16 cellular contexts compared by ENCODE assay signal in the genomic region with DNA sequence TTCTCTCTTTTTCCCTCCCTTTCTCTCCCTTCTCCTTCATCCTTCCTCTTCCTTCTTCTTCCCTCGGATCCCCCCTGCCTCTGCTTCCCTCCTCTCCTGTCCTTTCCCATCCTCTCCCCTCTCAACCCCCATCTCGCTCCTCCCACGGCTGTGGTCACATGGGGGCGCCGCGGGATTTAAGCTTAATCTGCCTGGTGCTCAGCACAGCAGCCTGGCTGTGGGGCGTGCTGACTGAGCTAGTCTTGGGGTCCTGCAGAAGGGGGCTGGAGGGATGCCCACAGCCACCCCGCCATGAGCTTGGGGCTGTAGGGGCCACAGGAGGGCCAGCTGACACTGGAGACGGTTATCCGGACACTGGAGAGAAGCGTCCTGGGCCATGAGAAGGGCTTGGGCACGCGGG. TPM values are rescaled to one million over a fixed set of nuclear protein-coding genes. Genes with fewer than 3 reads are reported as not detected.
DNase-seq lines count a peak whose midpoint lies in the region; ATAC-seq and TF ChIP-seq lines count a peak whose summit lies in the region.
"Had no signal": no experiment of that assay in that cellular context is flagged by ENCODE, and none has a peak within 500 bp of the region (broad histone marks: within the 10 kb centered on the region; RNA-seq: fewer than 3 reads in every experiment).

No MANE protein-coding gene starts in this region.

- no peaks in the 10 kb centered on the region for H4K20me1 ChIP-seq in SK-N-SH (ENCODE audit: insufficient read depth)
- H4K20me1 ChIP-seq: BLaER1 had no signal

- no peak overlapping the region for H2AK5ac ChIP-seq in trophoblast cell (ENCODE audit: low read length)

- H2AFZ ChIP-seq in SK-N-SH (ENCODE audit: low read depth) (no peak overlapping the region), trophoblast cell (ENCODE audit: insufficient read depth, low read length, poor library complexity) (no peak overlapping the region)

- ATAC-seq in SK-N-SH treated with all-trans-retinoic acid at 6 μM for 48 hours (no peak), foreskin keratinocyte (no peak)
- ATAC-seq: A549 had no signal

- DNase-seq in SK-N-SH (peak; percentile 26), H7 (peak; percentile 46), WERI-Rb-1 (peak; percentile 31), trophoblast cell (no peak), A673 (ENCODE audit: low spot score) (no peak), Peyer's patch (no peak), foreskin keratinocyte (no peak)
- DNase-seq: Caco-2; CD8-positive, alpha-beta memory T cell; DMS 273 treated with DMSO at 0.1 percent for 48 hours; DMS79 treated with DMSO at 0.1 percent for 48 hours; EL; KBM-7 had no signal

- H3K4me3 ChIP-seq in SK-N-SH (ENCODE audit: low read depth in 2 of 2, low read length in 1 of 2) (no peak overlapping the region; a peak in 1 of 4 replicates), H7 (ENCODE audit: insufficient read depth, low read depth, low read length) (no peak overlapping the region), WERI-Rb-1 (ENCODE audit: low read depth, low read length) (no peak overlapping the region), trophoblast cell (ENCODE audit: low read depth, low read length) (no peak overlapping the region), A673 (ENCODE audit: low read depth, low read length, poor library complexity, severe bottlenecking) (no peak overlapping the region), Peyer's patch (no peak overlapping the region)
- H3K4me3 ChIP-seq: A549, BLaER1 had no signal

- H3K27me3 ChIP-seq in SK-N-SH (ENCODE audit: insufficient read depth) (peaks cover 6% of the 10 kb centered on the region; the same call in 1 of the 2 replicates), H7 (ENCODE audit: control insufficient read depth, insufficient read depth, low read length) (no peaks in the 10 kb centered on the region), WERI-Rb-1 (ENCODE audit: insufficient read depth, low read depth, severe bottlenecking) (peaks cover 21% of the 10 kb centered on the region), trophoblast cell (ENCODE audit: insufficient read depth, low read length) (no peaks in the 10 kb centered on the region), A673 (replicated peaks; ENCODE audit: insufficient read depth, low read depth, low read length, poor library complexity) (no peaks in the 10 kb centered on the region), Peyer's patch (no peaks in the 10 kb centered on the region), foreskin keratinocyte (no peaks in the 10 kb centered on the region)

- H2BK5ac ChIP-seq in trophoblast cell (ENCODE audit: low read depth, low read length, poor library complexity), result no peak overlapping the region

- intact Hi-C loops in A673 (cut with micrococcal nuclease; ENCODE audit: unreplicated experiment), result no loop called here

- TF ChIP-seq EP300 in SK-N-SH (IDR thresholded peaks at IDR 0.05; ENCODE audit: borderline replicate concordance in 1 of 2, low read depth in 1 of 2, low read length in 1 of 2), result no peak

- H3K27ac ChIP-seq in SK-N-SH (ENCODE audit: low read depth in 2 of 2, low read length in 1 of 2) (no peak overlapping the region), WERI-Rb-1 (no peak overlapping the region), trophoblast cell (ENCODE audit: low read depth, low read length) (no peak overlapping the region), A673 (ENCODE audit: low read depth, low read length, poor library complexity, severe bottlenecking) (no peak overlapping the region), Peyer's patch (no peak overlapping the region), foreskin keratinocyte (no peak overlapping the region)
- H3K27ac ChIP-seq: A549, BLaER1 had no signal

- POLR2A ChIA-PET in SK-N-SH (lab: Yijun Ruan, JAX) (no interaction called here), A673 (lab: Charles Lee; ENCODE audit: low non-redundant PET) (no interaction called here)

- H3K4me1 ChIP-seq in SK-N-SH (ENCODE audit: control insufficient read depth in 1 of 2, insufficient read depth in 2 of 2, low read depth in 1 of 2, low read length in 1 of 2) (no peaks in the 10 kb centered on the region; a peak in 1 of 4 replicates), trophoblast cell (ENCODE audit: control insufficient read depth in 1 of 2, insufficient read depth in 2 of 2, low read length in 2 of 2) (no peaks in the 10 kb centered on the region), A673 (ENCODE audit: insufficient read depth, low read length, poor library complexity, severe bottlenecking) (no peaks in the 10 kb centered on the region), Peyer's patch (no peaks in the 10 kb centered on the region), foreskin keratinocyte (no peaks in the 10 kb centered on the region)
- H3K4me1 ChIP-seq: A549, Caco-2 had no signal

- no peak for TF ChIP-seq CTCF in SK-N-SH (IDR thresholded peaks at IDR 0.05)
- TF ChIP-seq CTCF in WERI-Rb-1 (IDR thresholded peaks at IDR 0.05; ENCODE audit: low read depth, low read length), result no peak
- no peak for TF ChIP-seq CTCF in A673 (conservative IDR thresholded peaks at IDR 0.05; ENCODE audit: low read depth, low read length)
- TF ChIP-seq CTCF in Peyer's patch (IDR thresholded peaks at IDR 0.05), result no peak
- TF ChIP-seq CTCF in foreskin keratinocyte (conservative IDR thresholded peaks at IDR 0.05), result no peak

- no TSS peak for BruUV-seq in A673 (replicated peaks; lab: Mats Ljungman, UMichigan)

- H3K9me3 ChIP-seq in SK-N-SH, result no peaks in the 10 kb centered on the region
- H3K9me3 ChIP-seq in WERI-Rb-1 (ENCODE audit: severe bottlenecking), result no peaks in the 10 kb centered on the region
- H3K9me3 ChIP-seq in trophoblast cell (ENCODE audit: insufficient read depth, low read depth, low read length), result no peaks in the 10 kb centered on the region
- no peaks in the 10 kb centered on the region for H3K9me3 ChIP-seq in A673 (ENCODE audit: low read depth, low read length, poor library complexity, severe bottlenecking)
- no peaks in the 10 kb centered on the region for H3K9me3 ChIP-seq in Peyer's patch
- H3K9me3 ChIP-seq: A549, Caco-2 had no signal

- no peak for TF ChIP-seq POLR2A in Peyer's patch (IDR thresholded peaks at IDR 0.05)

- no peaks in the 10 kb centered on the region for H3K79me1 ChIP-seq in trophoblast cell (ENCODE audit: low read length)

- no peak overlapping the region for H2BK12ac ChIP-seq in trophoblast cell (ENCODE audit: low read length)

- H3K4me2 ChIP-seq in SK-N-SH (no peak overlapping the region), trophoblast cell (ENCODE audit: low read length) (no peak overlapping the region)
- H3K4me2 ChIP-seq: A549, BLaER1 had no signal

- no peak overlapping the region for H4K8ac ChIP-seq in trophoblast cell (ENCODE audit: low read depth, low read length)

- no peaks in the 10 kb centered on the region for H3K9me2 ChIP-seq in SK-N-SH

- no peaks in the 10 kb centered on the region for H3K36me3 ChIP-seq in SK-N-SH (replicated peaks in 1 of 2; ENCODE audit: control insufficient read depth in 1 of 2, insufficient read depth in 2 of 2, low read length in 1 of 2)
- H3K36me3 ChIP-seq in H7 (replicated peaks; ENCODE audit: control insufficient read depth, insufficient read depth, low read length), result no peaks in the 10 kb centered on the region
- no peaks in the 10 kb centered on the region for H3K36me3 ChIP-seq in WERI-Rb-1
- H3K36me3 ChIP-seq in trophoblast cell (ENCODE audit: control insufficient read depth in 1 of 2, insufficient read depth in 2 of 2, low read length in 2 of 2), result no peaks in the 10 kb centered on the region
- no peaks in the 10 kb centered on the region for H3K36me3 ChIP-seq in A673 (ENCODE audit: insufficient read depth, low read length, poor library complexity, severe bottlenecking)
- H3K36me3 ChIP-seq in Peyer's patch, result no peaks in the 10 kb centered on the region
- H3K36me3 ChIP-seq: BLaER1 had no signal

- H2BK120ac ChIP-seq in trophoblast cell (ENCODE audit: insufficient read depth, low read length, poor library complexity), result no peak overlapping the region

- H3K4ac ChIP-seq in trophoblast cell (ENCODE audit: low read depth, low read length), result no peak overlapping the region

- no peak overlapping the region for H3K23ac ChIP-seq in trophoblast cell (ENCODE audit: low read length)

- no peak for TF ChIP-seq RAD21 in SK-N-SH (IDR thresholded peaks at IDR 0.05; ENCODE audit: low read length)

- no peak overlapping the region for H4K91ac ChIP-seq in trophoblast cell (ENCODE audit: low read depth, low read length)

- no peak overlapping the region for H3K18ac ChIP-seq in trophoblast cell (ENCODE audit: low read length)

- H4K12ac ChIP-seq in trophoblast cell (ENCODE audit: low read depth, low read length), result peak overlapping the region; percentile 36

- no peaks in the 10 kb centered on the region for H3F3A ChIP-seq in SK-N-SH (replicated peaks; ENCODE audit: insufficient read depth)

- no peak overlapping the region for H3K9ac ChIP-seq in SK-N-SH
- H3K9ac ChIP-seq in trophoblast cell (ENCODE audit: low read length), result no peak overlapping the region
- H3K9ac ChIP-seq: BLaER1 had no signal

- 2% methylated on average over 7 of the region's 13 CpGs for WGBS in SK-N-SH (ENCODE audit: low lambda C conversion rate)
- no CpG with 5 or more reads among the region's 13 CpGs for WGBS in trophoblast cell (ENCODE audit: extremely low coverage, insufficient coverage, insufficient read length)

- H3K79me2 ChIP-seq in SK-N-SH (ENCODE audit: insufficient read depth) (no peaks in the 10 kb centered on the region), trophoblast cell (ENCODE audit: control insufficient read depth, insufficient read depth, low read length, poor library complexity) (no peaks in the 10 kb centered on the region)

- no peak overlapping the region for H3K14ac ChIP-seq in trophoblast cell (ENCODE audit: low read length)

- CTCF ChIA-PET in SK-N-SH (lab: Yijun Ruan, JAX) (interaction anchor here (1.8 kb wide), 1 partner anchor 137 kb away, joined by 5 read pairs; no protein-coding TSS in a partner anchor), A673 (lab: Charles Lee) (no interaction called here)

TF ChIP-seq in SK-N-SH, 30 proteins besides CTCF, POLR2A, EP300 and RAD21 (continues in another document):
- no peak for TF ChIP-seq TCF12 (IDR thresholded peaks at IDR 0.05)
- no peak for TF ChIP-seq GABPA (IDR thresholded peaks at IDR 0.05; ENCODE audit: low read depth)
- no peak for TF ChIP-seq NRF1 (IDR thresholded peaks at IDR 0.05; ENCODE audit: low read depth, low read length)
- TF ChIP-seq MXI1 (IDR thresholded peaks at IDR 0.05; ENCODE audit: low read depth, low read length), result no peak

RNA-seq across cellular contexts. Expression of a gene that starts 10.7 kb away (rescaled TPM):
- polyA plus RNA-seq in SK-N-SH (2012; rRNA removed) (0.08 and 0.15 TPM in 2 replicates), foreskin keratinocyte (0.03 and 0.04 TPM in 2 replicates)
- 0.12 and 0.13 TPM in 2 replicates for polyA plus RNA-seq in SK-N-SH (2012; cell fraction: cytosol; rRNA removed)
- 0.32 and 0.37 TPM in 2 replicates for polyA plus RNA-seq in SK-N-SH (2012; cell fraction: nucleus; rRNA removed)
- 7.0 and 11.5 TPM in 2 replicates for total RNA-seq in H7 (2014; rRNA removed; shearing (Covaris generic))
- 0.10 TPM in 2 replicates for polyA plus RNA-seq in trophoblast cell (2013)
- total RNA-seq in A673 (2021) (1.8 and 2.3 TPM in 2 replicates), Peyer's patch (1 to 10 TPM in 1 of 4 donors, under 1 TPM in 1, not detected in 2; 0.35 to 1.2 TPM), foreskin keratinocyte (0.03 and 0.14 TPM in 2 replicates)

Comparison
In these comparisons a context has a peak if more than half of its experiments do, and no peak if none do; other contexts are left out.
1. DNase-seq: peak in SK-N-SH (single experiment), H7 (single experiment) and WERI-Rb-1 (single experiment); none in trophoblast cell (0 of 2), A673 (single experiment), Peyer's patch (0 of 3) and foreskin keratinocyte (0 of 2).